In genomic region chr2:88144914-88145497, GRCh38 we compare ENCODE assay signal across 21 cellular contexts. TPM values are rescaled to one million over a fixed set of nuclear protein-coding genes. Genes with fewer than 3 reads are reported as not detected.
DNase-seq lines count a peak whose midpoint lies in the region; ATAC-seq and TF ChIP-seq lines count a peak whose summit lies in the region.
"Had no signal": no experiment of that assay in that cellular context is flagged by ENCODE, and none has a peak within 500 bp of the region (broad histone marks: within the 10 kb centered on the region; RNA-seq: fewer than 3 reads in every experiment).

No MANE protein-coding gene starts in this region.

- 80% methylated on average over 10 of the region's 10 CpGs for WGBS in hepatocyte (ENCODE audit: low lambda C conversion rate, missing lambda C conversion rate)
- 34% methylated on average over 10 of the region's 10 CpGs for WGBS in liver
- WGBS in SK-N-SH (ENCODE audit: low lambda C conversion rate) = 29% methylated on average over 9 of the region's 10 CpGs

- no peak for ATAC-seq in GM21447 (IDR thresholded peaks at IDR 0.05; ENCODE audit: unreplicated experiment)
- ATAC-seq: GM12878, GM23338 had no signal

- H3K9ac ChIP-seq in liver (ENCODE audit: low read depth in 1 of 2, low read length in 2 of 2) = no peak overlapping the region
- no peak overlapping the region for H3K9ac ChIP-seq in SK-N-SH

- H3K9me2 ChIP-seq in hepatocyte (replicated peaks; ENCODE audit: insufficient read depth) = no peaks in the 10 kb centered on the region
- no peaks in the 10 kb centered on the region for H3K9me2 ChIP-seq in SK-N-SH

- H3K4me3 Mint-ChIP-seq in CD4-positive, alpha-beta memory T cell = no peak overlapping the region
- H3K4me3 Mint-ChIP-seq: CD14-positive monocyte, GM23338, H9, HFFc6 had no signal

- H3K4me2 ChIP-seq in hepatocyte (peak overlapping the region; percentile 19), SK-N-SH (no peak overlapping the region)
- H3K4me2 ChIP-seq: GM23338 had no signal

- intact Hi-C loops in CD4-positive, alpha-beta memory T cell (cut with micrococcal nuclease) = no loop called here

- H3K36me3 ChIP-seq in hepatocyte (replicated peaks; ENCODE audit: insufficient read depth, low read depth) = no peaks in the 10 kb centered on the region
- no peaks in the 10 kb centered on the region for H3K36me3 ChIP-seq in liver (ENCODE audit: control insufficient read depth in 4 of 4, insufficient read depth in 3 of 4, low read depth in 1 of 4, low read length in 3 of 4)
- H3K36me3 ChIP-seq in muscle layer of duodenum (ENCODE audit: control insufficient read depth in 1 of 2, insufficient read depth in 2 of 2, low read length in 2 of 2) = no peaks in the 10 kb centered on the region
- H3K36me3 ChIP-seq in SK-N-SH (replicated peaks in 1 of 2; ENCODE audit: control insufficient read depth in 1 of 2, insufficient read depth in 2 of 2, low read length in 1 of 2) = no peaks in the 10 kb centered on the region
- no peaks in the 10 kb centered on the region for H3K36me3 ChIP-seq in CD4-positive, alpha-beta memory T cell (ENCODE audit: insufficient read depth, low read length)

- no peaks in the 10 kb centered on the region for H3F3A ChIP-seq in SK-N-SH (replicated peaks; ENCODE audit: insufficient read depth)

- H4K20me1 ChIP-seq in hepatocyte (ENCODE audit: insufficient read depth, poor library complexity, severe bottlenecking) (no peaks in the 10 kb centered on the region), SK-N-SH (ENCODE audit: insufficient read depth) (no peaks in the 10 kb centered on the region)

- H3K79me2 ChIP-seq in hepatocyte = no peaks in the 10 kb centered on the region
- H3K79me2 ChIP-seq in SK-N-SH (ENCODE audit: insufficient read depth) = no peaks in the 10 kb centered on the region

- H3K27me3 Mint-ChIP-seq in CD4-positive, alpha-beta memory T cell = peaks cover 24 to 27% of the 10 kb centered on the region in 2 donors

- peaks cover 2 to 7% of the 10 kb centered on the region in 2 donors for H3K36me3 Mint-ChIP-seq in CD4-positive, alpha-beta memory T cell
- H3K36me3 Mint-ChIP-seq: CD14-positive monocyte had no signal

- no peaks in the 10 kb centered on the region for H3K27me3 ChIP-seq in hepatocyte
- H3K27me3 ChIP-seq in liver (ENCODE audit: control insufficient read depth in 4 of 4, insufficient read depth in 4 of 4, low read length in 3 of 4) = no peaks in the 10 kb centered on the region
- H3K27me3 ChIP-seq in muscle layer of duodenum (ENCODE audit: low read depth, low read length) = no peaks in the 10 kb centered on the region
- no peaks in the 10 kb centered on the region for H3K27me3 ChIP-seq in SK-N-SH (ENCODE audit: insufficient read depth)
- no peaks in the 10 kb centered on the region for H3K27me3 ChIP-seq in CD4-positive, alpha-beta memory T cell (ENCODE audit: insufficient read depth, low read length)

- no peak for TF ChIP-seq EP300 in SK-N-SH (IDR thresholded peaks at IDR 0.05; ENCODE audit: borderline replicate concordance in 1 of 2, low read depth in 1 of 2, low read length in 1 of 2)

- H3K9me3 ChIP-seq in hepatocyte (ENCODE audit: low read depth) (peaks cover 9% of the 10 kb centered on the region), liver (ENCODE audit: control insufficient read depth in 4 of 4, low read length in 3 of 4) (peaks cover 0 to 15% (median 0%) of the 10 kb centered on the region in 4 donors), muscle layer of duodenum (ENCODE audit: control insufficient read depth in 1 of 2, low read length in 2 of 2) (peaks cover 13 to 15% of the 10 kb centered on the region in 2 donors), SK-N-SH (peaks cover 4% of the 10 kb centered on the region; the same call in 1 of the 2 replicates)
- H3K9me3 ChIP-seq in CD4-positive, alpha-beta memory T cell (ENCODE audit: control insufficient read depth in 1 of 2, low read length in 2 of 2) = peaks cover 0 to 11% of the 10 kb centered on the region in 2 donors

- no peak overlapping the region for H3K27ac Mint-ChIP-seq in CD4-positive, alpha-beta memory T cell
- H3K27ac Mint-ChIP-seq: CD14-positive monocyte, GM23338, H9, HFFc6 had no signal

- DNase-seq in HT-29 (ENCODE audit: low spot score) (peak; percentile 29), hepatocyte (ENCODE audit: low spot score) (peak; percentile 30), SK-N-SH (no peak), HEK293T (ENCODE audit: extremely low spot score) (no peak)
- DNase-seq in CD4-positive, alpha-beta memory T cell = no peak
- DNase-seq: Calu3, DMS 273 treated with DMSO at 0.1 percent for 48 hours, H9, HFFc6, IMR-90 had no signal

- CTCF ChIA-PET in SK-N-SH (lab: Yijun Ruan, JAX) (no interaction called here), HEK293T (lab: Yijun Ruan, JAX) (interaction anchor here (0.6 kb wide), 1 partner anchor 60 kb away, joined by 3 read pairs; no protein-coding TSS in a partner anchor)
- CTCF ChIA-PET in CD4-positive, alpha-beta memory T cell (lab: Charles Lee; ENCODE audit: partially characterized antibody) = interaction anchor here (2.0 kb wide), 1 partner anchor 15 kb away, joined by 5 read pairs; no protein-coding TSS in a partner anchor

- H3K4me3 ChIP-seq in hepatocyte (no peak overlapping the region), liver (ENCODE audit: low read depth in 1 of 3, low read length in 3 of 3) (no peak overlapping the region), muscle layer of duodenum (ENCODE audit: low read depth in 1 of 2, low read length in 2 of 2) (no peak overlapping the region), SK-N-SH (ENCODE audit: low read depth in 2 of 2, low read length in 1 of 2) (no peak overlapping the region)
- H3K4me3 ChIP-seq in CD4-positive, alpha-beta memory T cell (ENCODE audit: low read length in 2 of 2) = no peak overlapping the region
- H3K4me3 ChIP-seq: GM12878, GM23338 had no signal

- POLR2A ChIA-PET in SK-N-SH (lab: Yijun Ruan, JAX) (no interaction called here), HEK293T (lab: Yijun Ruan, JAX) (no interaction called here)
- POLR2A ChIA-PET in CD4-positive, alpha-beta memory T cell (lab: Charles Lee; ENCODE audit: partially characterized antibody) = no interaction called here

- H3K9me3 Mint-ChIP-seq in CD4-positive, alpha-beta memory T cell = peaks cover 3 to 42% (median 26%) of the 10 kb centered on the region in 8 donors

- peak overlapping the region; percentile 60 for H3K27ac ChIP-seq in hepatocyte
- peak overlapping the region; percentile 81 to 88 for H3K27ac ChIP-seq in liver (ENCODE audit: low read depth in 1 of 2, low read length in 2 of 2)
- peak overlapping the region; percentile 4 for H3K27ac ChIP-seq in muscle layer of duodenum (ENCODE audit: low read length)
- H3K27ac ChIP-seq in SK-N-SH (ENCODE audit: low read depth in 2 of 2, low read length in 1 of 2) = no peak overlapping the region
- H3K27ac ChIP-seq in CD4-positive, alpha-beta memory T cell (ENCODE audit: low read depth, low read length) = no peak overlapping the region
- H3K27ac ChIP-seq: 22Rv1, HL-60 had no signal

- H3K4me1 ChIP-seq in hepatocyte (ENCODE audit: insufficient read depth) = peaks cover 18% of the 10 kb centered on the region
- H3K4me1 ChIP-seq in liver (ENCODE audit: control insufficient read depth in 4 of 4, insufficient read depth in 4 of 4, low read length in 3 of 4) = peaks cover 5 to 42% (median 23%) of the 10 kb centered on the region in 4 donors
- H3K4me1 ChIP-seq in muscle layer of duodenum (ENCODE audit: control insufficient read depth in 1 of 2, insufficient read depth in 2 of 2, low read length in 2 of 2) = no peaks in the 10 kb centered on the region
- no peaks in the 10 kb centered on the region for H3K4me1 ChIP-seq in SK-N-SH (ENCODE audit: control insufficient read depth in 1 of 2, insufficient read depth in 2 of 2, low read depth in 1 of 2, low read length in 1 of 2)
- H3K4me1 ChIP-seq in CD4-positive, alpha-beta memory T cell (ENCODE audit: insufficient read depth, low read length) = no peaks in the 10 kb centered on the region

- no peaks in the 10 kb centered on the region for H3K4me1 Mint-ChIP-seq in CD4-positive, alpha-beta memory T cell
- H3K4me1 Mint-ChIP-seq: CD14-positive monocyte, GM23338, H9 had no signal

- H2AFZ ChIP-seq in hepatocyte (no peak overlapping the region), SK-N-SH (ENCODE audit: low read depth) (no peak overlapping the region)
- H2AFZ ChIP-seq: GM23338 had no signal

- peak in 1 of 2 donors; percentile 6 for TF ChIP-seq RAD21 in liver (IDR thresholded peaks at IDR 0.05)
- TF ChIP-seq RAD21 in SK-N-SH (IDR thresholded peaks at IDR 0.05; ENCODE audit: low read length) = no peak

- TF ChIP-seq CTCF in hepatocyte (IDR thresholded peaks at IDR 0.05; ENCODE audit: poor library complexity) (no peak), liver (IDR thresholded peaks at IDR 0.05; ENCODE audit: low read depth, low read length, missing input control) (no peak), SK-N-SH (IDR thresholded peaks at IDR 0.05) (no peak)

TF ChIP-seq in SK-N-SH, 30 proteins besides CTCF, POLR2A, EP300 and RAD21 (continues in another document):
- TF ChIP-seq NRF1 (IDR thresholded peaks at IDR 0.05; ENCODE audit: low read depth, low read length) (no peak), TCF12 (IDR thresholded peaks at IDR 0.05) (no peak)

TF ChIP-seq in HEK293T, 16 proteins besides CTCF, POLR2A, EP300 and RAD21:
- TF ChIP-seq ELF4 (IDR thresholded peaks at IDR 0.05) (no peak), BHLHE40 (IDR thresholded peaks at IDR 0.05; ENCODE audit: borderline replicate concordance) (no peak), SUZ12 (IDR thresholded peaks at IDR 0.05) (no peak), LEF1 (IDR thresholded peaks at IDR 0.05; ENCODE audit: borderline replicate concordance) (no peak), SP1 (IDR thresholded peaks at IDR 0.05) (no peak), CTBP1 (IDR thresholded peaks at IDR 0.05; ENCODE audit: borderline replicate concordance) (no peak)

RNA-seq across cellular contexts. Expression of gene FABP1, which starts 17.1 kb away (rescaled TPM):
- total RNA-seq in HT-29 (2014; rRNA removed; shearing (Covaris generic)) = 0.21 TPM in 1 of 2 replicates, not detected in the other
- total RNA-seq in hepatocyte = 165 and 244 TPM in 2 replicates
- polyA plus RNA-seq in hepatocyte = 763 and 780 TPM in 2 replicates
- 1,000 to 10,000 TPM in 1 of 2 donors, 100 to 1,000 TPM in 1; 975 to 1,486 TPM for total RNA-seq in liver
- polyA plus RNA-seq in liver = 1,000 to 10,000 TPM; 3,125 to 7,337 TPM
- not detected in 2 replicates for polyA plus RNA-seq in SK-N-SH (2012; rRNA removed)
- polyA plus RNA-seq in SK-N-SH (2012; cell fraction: cytosol; rRNA removed) = not detected in 2 replicates
- polyA plus RNA-seq in SK-N-SH (2012; cell fraction: nucleus; rRNA removed) = not detected in 2 replicates
- total RNA-seq in CD4-positive, alpha-beta memory T cell = not detected
- not detected for polyA plus RNA-seq in CD4-positive, alpha-beta memory T cell
- total RNA-seq: A673, Calu3, Daoy, GM12878, GM23338, H9, HFFc6, IMR-90 had no signal
- polyA plus RNA-seq: BJ, CD14-positive monocyte, GM12878, GM23338, IMR-90 had no signal

RNA-seq across cellular contexts. Expression of gene THNSL2, which starts 25.1 kb away (rescaled TPM):
- 1.2 and 1.6 TPM in 2 replicates for total RNA-seq in HT-29 (2014; rRNA removed; shearing (Covaris generic))
- 4.8 and 7.1 TPM in 2 replicates for total RNA-seq in hepatocyte
- polyA plus RNA-seq in hepatocyte = 3.7 and 7.1 TPM in 2 replicates
- 10 to 100 TPM in 1 of 2 donors, 1 to 10 TPM in 1; 6.9 to 50.9 TPM for total RNA-seq in liver
- polyA plus RNA-seq in liver = 10 to 100 TPM; 15.6 to 18.7 TPM
- polyA plus RNA-seq in SK-N-SH (2012; rRNA removed) = not detected in 2 replicates
- not detected in 2 replicates for polyA plus RNA-seq in SK-N-SH (2012; cell fraction: cytosol; rRNA removed)
- polyA plus RNA-seq in SK-N-SH (2012; cell fraction: nucleus; rRNA removed) = 0.05 and 0.13 TPM in 2 replicates
- total RNA-seq in CD4-positive, alpha-beta memory T cell = 1 to 10 TPM in 1 of 2 experiments, under 1 TPM in 1; 0.64 to 1.1 TPM
- polyA plus RNA-seq in CD4-positive, alpha-beta memory T cell = under 1 TPM in 1 of 2 donors, not detected in 1; 0.08 TPM
- total RNA-seq: A673, Daoy, HFFc6, IMR-90 had no signal
- polyA plus RNA-seq: GM12878, IMR-90 had no signal

Comparison
In these comparisons a context has a peak if more than half of its experiments do, and no peak if none do; other contexts are left out.
1. DNase-seq: peak in HT-29 (single experiment) and hepatocyte (single experiment); none in SK-N-SH (single experiment), HEK293T (single experiment) and CD4-positive, alpha-beta memory T cell (0 of 5).
2. H3K27ac ChIP-seq: peak in hepatocyte (single experiment), liver (2 of 2) and muscle layer of duodenum (single experiment); none in SK-N-SH (0 of 2) and CD4-positive, alpha-beta memory T cell (single experiment).
3. RNA of gene FABP1, which starts 17.1 kb away (total RNA-seq): 975 to 1,486 TPM in liver and 165 to 244 TPM in hepatocyte; 0.21 TPM in HT-29 and not detected in CD4-positive, alpha-beta memory T cell; every median in the first group is over 100 times any median in the second.